ENCODE assay signal across 25 cellular contexts in genomic region chr1:185063719-185064118, GRCh38.
"Had no signal": no experiment of that assay in that cellular context is flagged by ENCODE, and none has a peak within 500 bp of the region (broad histone marks: within the 10 kb centered on the region; RNA-seq: fewer than 3 reads in every experiment).

No MANE protein-coding gene starts in this region.

- FAIRE-seq: astrocyte had no signal

- H3K4me3 ChIP-seq: SK-N-MC had no signal

- H3K9me3 Mint-ChIP-seq: activated CD4-positive, alpha-beta memory T cell treated with anti-CD3 and anti-CD28 coated beads, Interleukin-2, amount 10 ng/mL, durations not matched to agents 7 days and 5 days; central memory CD8-positive, alpha-beta T cell had no signal

- H3K27ac Mint-ChIP-seq: activated CD4-positive, alpha-beta memory T cell treated with anti-CD3 and anti-CD28 coated beads, Interleukin-2, amount 10 ng/mL, durations not matched to agents 7 days and 5 days; activated CD4-positive, alpha-beta T cell treated with anti-CD3 and anti-CD28 coated beads for 36 hours; brain had no signal

- H3K27me3 Mint-ChIP-seq: activated CD4-positive, alpha-beta memory T cell treated with anti-CD3 and anti-CD28 coated beads, Interleukin-2, amount 10 ng/mL, durations not matched to agents 7 days and 5 days; activated CD4-positive, alpha-beta T cell treated with anti-CD3 and anti-CD28 coated beads for 36 hours; activated naive CD4-positive, alpha-beta T cell treated with anti-CD3 and anti-CD28 coated beads, Interleukin-2, amount 50 U/mL, for 24 hours; brain; central memory CD8-positive, alpha-beta T cell had no signal

- ATAC-seq: Panc1, Right ventricle myocardium inferior had no signal

- H3K4me3 Mint-ChIP-seq: activated CD4-positive, alpha-beta memory T cell treated with anti-CD3 and anti-CD28 coated beads, Interleukin-2, amount 10 ng/mL, durations not matched to agents 7 days and 5 days; activated CD4-positive, alpha-beta T cell treated with anti-CD3 and anti-CD28 coated beads for 36 hours; activated naive CD4-positive, alpha-beta T cell treated with anti-CD3 and anti-CD28 coated beads, Interleukin-2, amount 50 U/mL, for 24 hours; brain; central memory CD8-positive, alpha-beta T cell had no signal

- H3K27ac ChIP-seq: SK-N-MC, VCaP had no signal

- DNase-seq: activated CD4-positive, alpha-beta memory T cell treated with anti-CD3 and anti-CD28 coated beads, Interleukin-2, amount 10 ng/mL, durations not matched to agents 7 days and 5 days; activated CD4-positive, alpha-beta T cell treated with anti-CD3 and anti-CD28 coated beads for 36 hours; activated CD4-positive, alpha-beta T cell treated with anti-CD3 and anti-CD28 coated beads, Interleukin-2, amount 50 U/mL, for 1 hour; activated effector memory CD4-positive, alpha-beta T cell treated with Interleukin-2 at 50 U/mL for 16 hours; activated naive CD4-positive, alpha-beta T cell; amygdala; Karpas-422; MM.1S; NCI-H1105; NCI-H1436; NCI-H187 treated with DMSO at 0.1 percent for 48 hours; NCI-H2081 treated with DMSO at 0.1 percent for 48 hours; NCI-H446; NCI-H524 treated with DMSO at 0.1 percent for 48 hours; NCI-H748 treated with DMSO at 0.1 percent for 48 hours; RPMI8226; T-helper 1 cell had no signal
